Comparison of ENCODE assay signal across 11 cellular contexts in the genomic region with DNA sequence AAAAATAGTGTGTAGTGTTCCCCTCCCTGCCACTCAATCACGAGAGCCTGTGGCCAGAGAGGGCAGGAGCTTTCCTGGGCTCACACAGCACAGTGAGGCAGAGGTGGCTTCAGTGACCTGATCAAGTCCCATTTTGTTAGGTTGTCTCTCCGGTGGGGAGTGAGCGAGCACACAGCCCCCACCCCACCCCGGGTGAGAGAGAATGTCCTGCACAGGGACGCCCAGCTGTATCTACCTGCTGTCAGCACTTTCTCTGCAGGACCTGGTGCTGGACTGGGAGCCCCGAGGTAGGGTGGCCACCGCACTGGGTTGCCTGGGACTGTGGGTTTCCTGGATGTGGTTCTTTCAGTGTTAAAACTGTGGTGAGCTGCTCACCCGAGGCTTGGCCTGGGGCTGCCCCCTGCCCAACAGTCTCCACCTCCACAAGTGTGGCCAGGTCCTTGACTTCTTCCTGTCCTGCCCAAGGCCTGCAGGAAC. TPM values are rescaled to one million over a fixed set of nuclear protein-coding genes. Genes with fewer than 3 reads are reported as not detected.
DNase-seq lines count a peak whose midpoint lies in the region; ATAC-seq and TF ChIP-seq lines count a peak whose summit lies in the region.
"Had no signal": no experiment of that assay in that cellular context is flagged by ENCODE, and none has a peak within 500 bp of the region (broad histone marks: within the 10 kb centered on the region; RNA-seq: fewer than 3 reads in every experiment).

No MANE protein-coding gene starts in this region.

- 0 out of 22 replicates have a peak, but pooled peaks cover 0 to under 1% (median 0%) of the 10 kb centered on the region in 11 experiments for H3K9me3 ChIP-seq in BLaER1 treated with 17β-estradiol and CSF1 and Interleukin-3, amounts not matched to agents 10 nM and 100 nM (replicated peaks in 1 of 11)
- H3K9me3 ChIP-seq: HAP-1 had no signal

- H3K4me3 Mint-ChIP-seq in T-helper 2 cell treated with Interferon-gamma antibody and Interleukin-4, amounts not matched to agents 5 μg/mL and 100 μg/mL, for 36 hours, result no peak overlapping the region
- H3K4me3 Mint-ChIP-seq in endothelial cell (ENCODE audit: unreplicated experiment), result no peak overlapping the region
- H3K4me3 Mint-ChIP-seq: CD4-positive, alpha-beta T cell had no signal

- H3K27ac ChIP-seq in BLaER1 treated with 17β-estradiol and CSF1 and Interleukin-3, amounts not matched to agents 10 nM and 100 nM, result peak overlapping the region in 9 of 11 experiments; percentile 31 to 74 (median 64); a peak in 19 of 22 replicates
- no peak overlapping the region for H3K27ac ChIP-seq in foreskin keratinocyte

- peak overlapping the region; percentile 24 to 73 (median 51); a peak in 15 of 22 replicates for H3K9ac ChIP-seq in BLaER1 treated with 17β-estradiol and CSF1 and Interleukin-3, amounts not matched to agents 10 nM and 100 nM
- H3K9ac ChIP-seq: parathyroid adenoma had no signal

- H3K4me3 ChIP-seq in BLaER1 treated with 17β-estradiol and CSF1 and Interleukin-3, amounts not matched to agents 10 nM and 100 nM, result no peak overlapping the region; a peak in 1 of 20 replicates
- H3K4me3 ChIP-seq: HAP-1 had no signal

- peak overlapping the region; percentile 67 to 95 (median 85) for H3K4me2 ChIP-seq in BLaER1 treated with 17β-estradiol and CSF1 and Interleukin-3, amounts not matched to agents 10 nM and 100 nM

- DNase-seq in T-helper 2 cell treated with Interferon-gamma antibody and Interleukin-4, amounts not matched to agents 5 μg/mL and 100 μg/mL, for 36 hours (ENCODE audit: low spot score), result peak; percentile 25
- DNase-seq in foreskin keratinocyte, result no peak
- DNase-seq in sciatic nerve (ENCODE audit: low spot score), result no peak
- DNase-seq in medulla oblongata (ENCODE audit: extremely low spot score), result no peak
- DNase-seq in NCI-H2029 (lab: John Stamatoyannopoulos, UW), result no peak
- no peak for DNase-seq in HuH-7.5 (ENCODE audit: low spot score)
- no peak for DNase-seq in endothelial cell (ENCODE audit: low spot score)

- peaks cover 19% of the 10 kb centered on the region for H3K4me1 Mint-ChIP-seq in T-helper 2 cell treated with Interferon-gamma antibody and Interleukin-4, amounts not matched to agents 5 μg/mL and 100 μg/mL, for 36 hours (ENCODE audit: low read depth)
- H3K4me1 Mint-ChIP-seq in endothelial cell (ENCODE audit: unreplicated experiment), result peaks cover 29% of the 10 kb centered on the region

- H3K27me3 Mint-ChIP-seq in T-helper 2 cell treated with Interferon-gamma antibody and Interleukin-4, amounts not matched to agents 5 μg/mL and 100 μg/mL, for 36 hours (ENCODE audit: low read depth), result peaks cover 13% of the 10 kb centered on the region
- H3K27me3 Mint-ChIP-seq in endothelial cell (ENCODE audit: unreplicated experiment), result peaks cover 8% of the 10 kb centered on the region
- H3K27me3 Mint-ChIP-seq: CD4-positive, alpha-beta T cell had no signal

- peaks cover 52 to 71% (median 63%) of the 10 kb centered on the region in 10 experiments for H3K4me1 ChIP-seq in BLaER1 treated with 17β-estradiol and CSF1 and Interleukin-3, amounts not matched to agents 10 nM and 100 nM
- peaks cover 5% of the 10 kb centered on the region for H3K4me1 ChIP-seq in foreskin keratinocyte
- H3K4me1 ChIP-seq: parathyroid adenoma had no signal

- intact Hi-C loops in sciatic nerve (cut with DNase I), result no loop called here

- H4K20me1 ChIP-seq in BLaER1 treated with 17β-estradiol and CSF1 and Interleukin-3, amounts not matched to agents 10 nM and 100 nM, result peaks cover 0 to 19% (median 12%) of the 10 kb centered on the region in 11 experiments; a peak in 7 of 22 replicates

- ATAC-seq in foreskin keratinocyte (peak; percentile 5), sciatic nerve (peak; percentile 6)

- H3K27ac Mint-ChIP-seq in T-helper 2 cell treated with Interferon-gamma antibody and Interleukin-4, amounts not matched to agents 5 μg/mL and 100 μg/mL, for 36 hours, result no peak overlapping the region
- no peak overlapping the region for H3K27ac Mint-ChIP-seq in endothelial cell (ENCODE audit: unreplicated experiment)
- H3K27ac Mint-ChIP-seq: CD4-positive, alpha-beta T cell had no signal

- H3K9me3 Mint-ChIP-seq in T-helper 2 cell treated with Interferon-gamma antibody and Interleukin-4, amounts not matched to agents 5 μg/mL and 100 μg/mL, for 36 hours, result no peaks in the 10 kb centered on the region
- no peaks in the 10 kb centered on the region for H3K9me3 Mint-ChIP-seq in endothelial cell (ENCODE audit: unreplicated experiment)
- H3K9me3 Mint-ChIP-seq: CD4-positive, alpha-beta T cell had no signal

- H3K27me3 ChIP-seq in BLaER1 treated with 17β-estradiol and CSF1 and Interleukin-3, amounts not matched to agents 10 nM and 100 nM, result no peaks in the 10 kb centered on the region
- H3K27me3 ChIP-seq in foreskin keratinocyte, result peaks cover 6% of the 10 kb centered on the region

- H3K36me3 Mint-ChIP-seq in T-helper 2 cell treated with Interferon-gamma antibody and Interleukin-4, amounts not matched to agents 5 μg/mL and 100 μg/mL, for 36 hours (ENCODE audit: low read depth), result no peaks in the 10 kb centered on the region
- peaks cover 8% of the 10 kb centered on the region for H3K36me3 Mint-ChIP-seq in endothelial cell (ENCODE audit: low read depth, unreplicated experiment)

- no peak for TF ChIP-seq CTCF in foreskin keratinocyte (conservative IDR thresholded peaks at IDR 0.05)
- no peak for TF ChIP-seq CTCF in endothelial cell (IDR thresholded peaks at IDR 0.05; ENCODE audit: unreplicated experiment)

- H3K36me3 ChIP-seq in BLaER1 treated with 17β-estradiol and CSF1 and Interleukin-3, amounts not matched to agents 10 nM and 100 nM, result no peaks in the 10 kb centered on the region
- H3K36me3 ChIP-seq: HAP-1 had no signal

RNA-seq across cellular contexts. Expression of gene CAPN5, which starts 6.1 kb away (rescaled TPM):
- total RNA-seq in foreskin keratinocyte (0.81 and 1.4 TPM in 2 replicates), sciatic nerve (20.1 TPM), endothelial cell (ENCODE audit: unreplicated experiment) (29.7 TPM)
- polyA plus RNA-seq in foreskin keratinocyte, result 0.88 and 1.5 TPM in 2 replicates

RNA-seq across cellular contexts. Expression of gene OMP, which starts 29.8 kb away (rescaled TPM):
- total RNA-seq in foreskin keratinocyte, result not detected in 2 replicates
- polyA plus RNA-seq in foreskin keratinocyte, result not detected in 2 replicates
- 2.8 TPM for total RNA-seq in sciatic nerve
- not detected for total RNA-seq in endothelial cell (ENCODE audit: unreplicated experiment)
- total RNA-seq: CD4-positive, alpha-beta T cell had no signal

RNA-seq across cellular contexts. Expression of gene B3GNT6, which starts 38.7 kb away (rescaled TPM):
- not detected in 2 replicates for total RNA-seq in foreskin keratinocyte
- polyA plus RNA-seq in foreskin keratinocyte, result not detected in 2 replicates
- total RNA-seq in sciatic nerve, result not detected
- total RNA-seq in endothelial cell (ENCODE audit: unreplicated experiment), result not detected
- total RNA-seq: CD4-positive, alpha-beta T cell had no signal

RNA-seq across cellular contexts. Expression of gene MYO7A, which starts 55.2 kb away (rescaled TPM):
- total RNA-seq in foreskin keratinocyte (0.27 and 0.35 TPM in 2 replicates), sciatic nerve (16.7 TPM), endothelial cell (ENCODE audit: unreplicated experiment) (18.3 TPM)
- 0.22 and 0.25 TPM in 2 replicates for polyA plus RNA-seq in foreskin keratinocyte
